24 cellular contexts compared by ENCODE assay signal in genomic region chr6:164258421-164258820, GRCh38.
DNase-seq lines count a peak whose midpoint lies in the region; ATAC-seq and TF ChIP-seq lines count a peak whose summit lies in the region.
"Had no signal": no experiment of that assay in that cellular context is flagged by ENCODE, and none has a peak within 500 bp of the region (broad histone marks: within the 10 kb centered on the region; RNA-seq: fewer than 3 reads in every experiment).

No MANE protein-coding gene starts in this region.

- H2AFZ ChIP-seq in GM23338 (peak overlapping the region; percentile 3; the same call in 1 of the 2 replicates), neuronal stem cell (ENCODE audit: low read length) (peak overlapping the region; percentile 42)

- H3K4me3 Mint-ChIP-seq in GM23338 (no peak overlapping the region), endothelial cell (ENCODE audit: unreplicated experiment) (no peak overlapping the region)
- H3K4me3 Mint-ChIP-seq: CD14-positive monocyte; CD4-positive, alpha-beta T cell; CD8-positive, alpha-beta memory T cell; HFFc6 had no signal

- H3K9me3 Mint-ChIP-seq in GM23338: peaks cover 3% of the 10 kb centered on the region; the same call in 2 of the 3 replicates
- H3K9me3 Mint-ChIP-seq in endothelial cell (ENCODE audit: unreplicated experiment): no peaks in the 10 kb centered on the region

- no peak overlapping the region for H2AK5ac ChIP-seq in neuronal stem cell (ENCODE audit: low read depth, low read length)

- H3K4ac ChIP-seq in neuronal stem cell (ENCODE audit: low read length): no peak overlapping the region

- WGBS in neuronal stem cell (ENCODE audit: extremely low coverage in 2 of 2, insufficient read length in 2 of 2, insufficient replicate concordance in 1 of 2), 2 donors: no CpG with 5 or more reads among the region's 3 CpGs

- peaks cover 9% of the 10 kb centered on the region; the same call in 2 of the 3 replicates for H3K4me1 Mint-ChIP-seq in GM23338
- no peaks in the 10 kb centered on the region for H3K4me1 Mint-ChIP-seq in endothelial cell (ENCODE audit: unreplicated experiment)
- H3K4me1 Mint-ChIP-seq: CD14-positive monocyte; CD8-positive, alpha-beta memory T cell had no signal

- TF ChIP-seq CTCF in GM23338 (conservative IDR thresholded peaks at IDR 0.05; ENCODE audit: low read depth in 2 of 2) (no peak), endothelial cell (IDR thresholded peaks at IDR 0.05; ENCODE audit: unreplicated experiment) (no peak)

- no peak overlapping the region for H3K18ac ChIP-seq in neuronal stem cell (ENCODE audit: low read length)

- DNase-seq in GM23338 (ENCODE audit: low spot score) (no peak), left kidney (ENCODE audit: low read depth, low spot score) (peak; percentile 9), neuronal stem cell (ENCODE audit: low spot score) (no peak), superior temporal gyrus (ENCODE audit: extremely low spot score) (peak; percentile 21), hypothalamus (lab: John Stamatoyannopoulos, UW) (no peak), endothelial cell (ENCODE audit: low spot score) (no peak), HuH-7 (ENCODE audit: low spot score) (no peak)
- DNase-seq: 8988T; ACHN; AML-193; BE2C; Calu3; CD4-positive, alpha-beta T cell; CD8-positive, alpha-beta memory T cell; COR-L47; DMS53; DMS79 treated with DMSO at 0.1 percent for 48 hours; GF-D8; GOT3; HFFc6 had no signal

- H3K9me2 ChIP-seq in GM23338 (ENCODE audit: insufficient read depth): no peaks in the 10 kb centered on the region; the same call in 1 of the 2 replicates

- H3K36me3 ChIP-seq in GM23338 (ENCODE audit: insufficient read depth) (no peaks in the 10 kb centered on the region), neuronal stem cell (replicated peaks in 1 of 2; ENCODE audit: control insufficient read depth in 2 of 2, insufficient read depth in 2 of 2, low read length in 2 of 2) (no peaks in the 10 kb centered on the region)
- H3K36me3 ChIP-seq: BE2C; BLaER1 treated with 17β-estradiol and CSF1 and Interleukin-3, amounts not matched to agents 10 nM and 100 nM; HAP-1 had no signal

- H3K36me3 Mint-ChIP-seq in GM23338 (ENCODE audit: low read depth) (peaks cover 4% of the 10 kb centered on the region; the same call in 2 of the 3 replicates), endothelial cell (ENCODE audit: low read depth, unreplicated experiment) (no peaks in the 10 kb centered on the region)
- H3K36me3 Mint-ChIP-seq: CD14-positive monocyte; CD8-positive, alpha-beta memory T cell had no signal

- ATAC-seq in GM23338: no peak
- ATAC-seq: A549 had no signal

- no peak overlapping the region for H3K14ac ChIP-seq in neuronal stem cell (ENCODE audit: low read length)

- H2BK120ac ChIP-seq in neuronal stem cell (ENCODE audit: low read depth, low read length): no peak overlapping the region

- H4K20me1 ChIP-seq in GM23338 (replicated peaks; ENCODE audit: insufficient read depth): no peaks in the 10 kb centered on the region
- H4K20me1 ChIP-seq: BLaER1 treated with 17β-estradiol and CSF1 and Interleukin-3, amounts not matched to agents 10 nM and 100 nM had no signal

- H3K27ac Mint-ChIP-seq in GM23338 (no peak overlapping the region), endothelial cell (ENCODE audit: unreplicated experiment) (no peak overlapping the region)
- H3K27ac Mint-ChIP-seq: CD14-positive monocyte; CD4-positive, alpha-beta T cell; CD8-positive, alpha-beta memory T cell; HFFc6 had no signal

- peaks cover 2% of the 10 kb centered on the region for H3K27me3 Mint-ChIP-seq in GM23338 (ENCODE audit: insufficient read depth, low read depth, poor library complexity)
- H3K27me3 Mint-ChIP-seq in endothelial cell (ENCODE audit: unreplicated experiment): no peaks in the 10 kb centered on the region
- H3K27me3 Mint-ChIP-seq: CD4-positive, alpha-beta T cell; CD8-positive, alpha-beta memory T cell had no signal

- no peak overlapping the region for H2BK12ac ChIP-seq in neuronal stem cell (ENCODE audit: low read length)

- H3K27me3 ChIP-seq in GM23338 (ENCODE audit: insufficient read depth) (no peaks in the 10 kb centered on the region), neuronal stem cell (ENCODE audit: control insufficient read depth in 3 of 3, insufficient read depth in 3 of 3, low read depth in 1 of 3, low read length in 3 of 3) (no peaks in the 10 kb centered on the region)
- H3K27me3 ChIP-seq: BE2C; BLaER1 treated with 17β-estradiol and CSF1 and Interleukin-3, amounts not matched to agents 10 nM and 100 nM had no signal

- H3K27ac ChIP-seq in GM23338 (ENCODE audit: low read depth) (no peak overlapping the region), neuronal stem cell (replicated peaks; ENCODE audit: low read length) (no peak overlapping the region)
- H3K27ac ChIP-seq: A549; BLaER1 treated with 17β-estradiol and CSF1 and Interleukin-3, amounts not matched to agents 10 nM and 100 nM had no signal

- H3K23ac ChIP-seq in neuronal stem cell (ENCODE audit: low read depth, low read length, poor library complexity): no peak overlapping the region

- no peak overlapping the region for H3K4me2 ChIP-seq in GM23338
- no peak overlapping the region for H3K4me2 ChIP-seq in neuronal stem cell (ENCODE audit: insufficient read depth, low read length, poor library complexity, severe bottlenecking)
- H3K4me2 ChIP-seq: A549; BLaER1 treated with 17β-estradiol and CSF1 and Interleukin-3, amounts not matched to agents 10 nM and 100 nM had no signal

- no peaks in the 10 kb centered on the region for H3K9me3 ChIP-seq in neuronal stem cell (replicated peaks in 1 of 2; ENCODE audit: control insufficient read depth in 2 of 2, insufficient read depth in 1 of 2, low read depth in 1 of 2, low read length in 2 of 2)
- H3K9me3 ChIP-seq: A549; BE2C; BLaER1 treated with 17β-estradiol and CSF1 and Interleukin-3, amounts not matched to agents 10 nM and 100 nM; HAP-1 had no signal

- H2BK15ac ChIP-seq in neuronal stem cell (ENCODE audit: low read length): no peak overlapping the region

- H2BK5ac ChIP-seq in neuronal stem cell (ENCODE audit: low read length): no peak overlapping the region

- H4K8ac ChIP-seq in neuronal stem cell (ENCODE audit: low read depth, low read length): no peak overlapping the region

- H4K91ac ChIP-seq in neuronal stem cell (ENCODE audit: low read depth, low read length, poor library complexity): no peak overlapping the region

- H3K4me3 ChIP-seq in GM23338: no peak overlapping the region
- no peak overlapping the region for H3K4me3 ChIP-seq in neuronal stem cell (ENCODE audit: low read length in 2 of 2)
- H3K4me3 ChIP-seq: A549; BLaER1 treated with 17β-estradiol and CSF1 and Interleukin-3, amounts not matched to agents 10 nM and 100 nM; HAP-1 had no signal

- H3K79me1 ChIP-seq in neuronal stem cell (ENCODE audit: low read depth, low read length): no peaks in the 10 kb centered on the region

- H3F3A ChIP-seq in GM23338 (replicated peaks; ENCODE audit: low read depth): no peaks in the 10 kb centered on the region

- peaks cover 9% of the 10 kb centered on the region; the same call in 1 of the 2 replicates for H3K4me1 ChIP-seq in GM23338 (ENCODE audit: insufficient read depth)
- peaks cover 0 to 3% of the 10 kb centered on the region in 2 donors for H3K4me1 ChIP-seq in neuronal stem cell (ENCODE audit: control insufficient read depth in 2 of 2, insufficient read depth in 1 of 2, low read depth in 1 of 2, low read length in 2 of 2)
- H3K4me1 ChIP-seq: A549, BE2C had no signal

- H3K9ac ChIP-seq in neuronal stem cell (ENCODE audit: low read depth, low read length, poor library complexity): no peak overlapping the region
- H3K9ac ChIP-seq: BLaER1 treated with 17β-estradiol and CSF1 and Interleukin-3, amounts not matched to agents 10 nM and 100 nM had no signal

- H3K79me2 ChIP-seq in GM23338 (replicated peaks; ENCODE audit: insufficient read depth): no peaks in the 10 kb centered on the region

TF ChIP-seq in GM23338, 12 proteins besides CTCF, POLR2A, EP300 and RAD21 (continues in another document):
- no peak for TF ChIP-seq REST (IDR thresholded peaks at IDR 0.05; ENCODE audit: unreplicated experiment)
- no peak for TF ChIP-seq ZNF114 (CRISPR knock-in tag; IDR thresholded peaks at IDR 0.05)
- TF ChIP-seq ZNF331 (CRISPR knock-in tag; IDR thresholded peaks at IDR 0.05; ENCODE audit: low read depth): no peak
- no peak for TF ChIP-seq NANOG (IDR thresholded peaks at IDR 0.05; ENCODE audit: borderline replicate concordance)
- TF ChIP-seq POLR2AphosphoS5 (IDR thresholded peaks at IDR 0.05; ENCODE audit: low read depth): no peak
- no peak for TF ChIP-seq EZH2phosphoT487 (IDR thresholded peaks at IDR 0.05; ENCODE audit: unreplicated experiment)
- no peak for TF ChIP-seq CREB1 (CRISPR knock-in tag; IDR thresholded peaks at IDR 0.05; ENCODE audit: low read depth)

Comparison
In these comparisons a context has a peak if more than half of its experiments do, and no peak if none do; other contexts are left out.
1. DNase-seq: peak in left kidney (single experiment) and superior temporal gyrus (single experiment); none in GM23338 (single experiment), neuronal stem cell (single experiment), hypothalamus (0 of 51), endothelial cell (single experiment) and HuH-7 (single experiment).